In genomic region chr22:20225693-20225966, GRCh38 we compare ENCODE assay signal across 2 cellular contexts.
TF ChIP-seq lines count a peak whose summit lies in the region.

No MANE protein-coding gene starts in this region.

TF ChIP-seq in HepG2, 621 proteins besides CTCF, POLR2A, EP300 and RAD21:
- peak; percentile 99 for TF ChIP-seq MNT (IDR thresholded peaks at IDR 0.05)
- TF ChIP-seq KDM6A (CRISPR knock-in tag; IDR thresholded peaks at IDR 0.05; ENCODE audit: low read depth) = no peak

TF ChIP-seq in H1, 55 proteins besides CTCF, POLR2A, EP300 and RAD21:
- TF ChIP-seq CHD2 (IDR thresholded peaks at IDR 0.05; ENCODE audit: low read length) (no peak), RNF2 (IDR thresholded peaks at IDR 0.05; ENCODE audit: borderline replicate concordance, low read depth, low read length, missing control alignments, poor library complexity, severe bottlenecking) (no peak), CHD1 (IDR thresholded peaks at IDR 0.05; ENCODE audit: low read depth, low read length) (no peak), TEAD4 (IDR thresholded peaks at IDR 0.05; ENCODE audit: low read depth, low read length) (no peak), BACH1 (IDR thresholded peaks at IDR 0.05; ENCODE audit: low read length) (no peak)
- TF ChIP-seq, protein P1, sequence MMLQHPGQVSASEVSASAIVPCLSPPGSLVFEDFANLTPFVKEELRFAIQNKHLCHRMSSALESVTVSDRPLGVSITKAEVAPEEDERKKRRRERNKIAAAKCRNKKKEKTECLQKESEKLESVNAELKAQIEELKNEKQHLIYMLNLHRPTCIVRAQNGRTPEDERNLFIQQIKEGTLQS (IDR thresholded peaks at IDR 0.05; ENCODE audit: insufficient read depth, low read depth, low read length) = no peak
